ENCODE assay signal across 18 cellular contexts in genomic region chr2:171386627-171387026, GRCh38. TPM values are rescaled to one million over a fixed set of nuclear protein-coding genes. Genes with fewer than 3 reads are reported as not detected.
DNase-seq lines count a peak whose midpoint lies in the region; ATAC-seq and TF ChIP-seq lines count a peak whose summit lies in the region.
"Had no signal": no experiment of that assay in that cellular context is flagged by ENCODE, and none has a peak within 500 bp of the region (broad histone marks: within the 10 kb centered on the region; RNA-seq: fewer than 3 reads in every experiment).

No MANE protein-coding gene starts in this region.

- peak overlapping the region; percentile 35 for H3K27ac Mint-ChIP-seq in activated naive CD4-positive, alpha-beta T cell treated with anti-CD3 and anti-CD28 coated beads, Interleukin-2, amount 10 ng/mL, durations not matched to agents 7 days and 5 days
- no peak overlapping the region for H3K27ac Mint-ChIP-seq in T-helper 17 cell
- H3K27ac Mint-ChIP-seq: HFFc6 had no signal

- peaks cover 22% of the 10 kb centered on the region for H3K36me3 Mint-ChIP-seq in activated naive CD4-positive, alpha-beta T cell treated with anti-CD3 and anti-CD28 coated beads, Interleukin-2, amount 10 ng/mL, durations not matched to agents 7 days and 5 days
- H3K36me3 Mint-ChIP-seq in T-helper 17 cell (ENCODE audit: low read depth) = peaks cover 9% of the 10 kb centered on the region

- no peak overlapping the region for H3K27ac ChIP-seq in iPS-18a (ENCODE audit: low read length)
- H3K27ac ChIP-seq: HL-60, KMS-11, SJCRH30 had no signal

- H3K27me3 ChIP-seq in iPS-18a (ENCODE audit: control insufficient read depth, insufficient read depth, low read length) = no peaks in the 10 kb centered on the region
- H3K27me3 ChIP-seq: SJCRH30 had no signal

- H3K9me3 Mint-ChIP-seq in activated naive CD4-positive, alpha-beta T cell treated with anti-CD3 and anti-CD28 coated beads, Interleukin-2, amount 10 ng/mL, durations not matched to agents 7 days and 5 days = peaks cover 5% of the 10 kb centered on the region
- H3K9me3 Mint-ChIP-seq: HFFc6 had no signal

- H3K36me3 ChIP-seq in iPS-18a (ENCODE audit: control insufficient read depth, low read depth, low read length) = no peaks in the 10 kb centered on the region

- no peak for DNase-seq in activated naive CD4-positive, alpha-beta T cell treated with anti-CD3 and anti-CD28 coated beads, Interleukin-2, amount 10 ng/mL, durations not matched to agents 7 days and 5 days
- no peak for DNase-seq in activated naive CD4-positive, alpha-beta T cell treated with Interleukin-2 at 50 U/mL for 16 hours
- DNase-seq in T-helper 17 cell (no peak), NCI-H1092 treated with DMSO at 0.1 percent for 48 hours (lab: John Stamatoyannopoulos, UW) (no peak), NOMO-1 (lab: John Stamatoyannopoulos, UW; ENCODE audit: unreplicated experiment in 2 of 2) (no peak), GM13976 (ENCODE audit: low spot score) (no peak)
- no peak for DNase-seq in stimulated activated CD4-positive, alpha-beta T cell treated with anti-CD3 and anti-CD28 coated beads, Interleukin-4, amount 100 ng/mL, for 4 hours
- DNase-seq: Caco-2, DMS53, HFFc6, NCI-H1092, NCI-H1694 treated with DMSO at 0.1 percent for 48 hours, RPMI8226, SJCRH30 had no signal

- CTCF ChIA-PET in activated naive CD4-positive, alpha-beta T cell treated with anti-CD3 and anti-CD28 coated beads, Interleukin-2, amount 10 ng/mL, durations not matched to agents 7 days and 5 days (lab: Charles Lee) = no interaction called here

- ATAC-seq in T-helper 17 cell = no peak

- H3K4me1 Mint-ChIP-seq in activated naive CD4-positive, alpha-beta T cell treated with anti-CD3 and anti-CD28 coated beads, Interleukin-2, amount 10 ng/mL, durations not matched to agents 7 days and 5 days = peaks cover 11% of the 10 kb centered on the region
- peaks cover 15% of the 10 kb centered on the region for H3K4me1 Mint-ChIP-seq in T-helper 17 cell

- H3K9me3 ChIP-seq in T-helper 17 cell (ENCODE audit: control insufficient read depth, low read length, poor library complexity, severe bottlenecking) (no peaks in the 10 kb centered on the region), iPS-18a (ENCODE audit: control insufficient read depth, low read depth, low read length) (no peaks in the 10 kb centered on the region)
- H3K9me3 ChIP-seq: SJCRH30 had no signal

- no peak for TF ChIP-seq CTCF in GM13976 (IDR thresholded peaks at IDR 0.05; ENCODE audit: borderline replicate concordance, control extremely low read depth, extremely low read depth, insufficient read depth, missing control alignments)

- H3K9ac ChIP-seq in iPS-18a (ENCODE audit: low read length) = no peak overlapping the region
- H3K9ac ChIP-seq: KMS-11 had no signal

- peak overlapping the region; percentile 1 for H3K4me3 ChIP-seq in iPS-18a (ENCODE audit: low read length)
- H3K4me3 ChIP-seq: SJCRH30 had no signal

- H3K27me3 Mint-ChIP-seq in activated naive CD4-positive, alpha-beta T cell treated with anti-CD3 and anti-CD28 coated beads, Interleukin-2, amount 10 ng/mL, durations not matched to agents 7 days and 5 days = no peaks in the 10 kb centered on the region
- no peaks in the 10 kb centered on the region for H3K27me3 Mint-ChIP-seq in T-helper 17 cell

- H3K4me3 Mint-ChIP-seq in activated naive CD4-positive, alpha-beta T cell treated with anti-CD3 and anti-CD28 coated beads, Interleukin-2, amount 10 ng/mL, durations not matched to agents 7 days and 5 days = no peak overlapping the region
- H3K4me3 Mint-ChIP-seq in T-helper 17 cell = peak overlapping the region; percentile 28
- H3K4me3 Mint-ChIP-seq: CD14-positive monocyte, HFFc6 had no signal

- H3K4me1 ChIP-seq in iPS-18a (ENCODE audit: control insufficient read depth, low read depth, low read length) = peaks cover 27% of the 10 kb centered on the region
- H3K4me1 ChIP-seq: Caco-2, SJCRH30 had no signal

- in situ Hi-C loops in GM13976 (cut with MboI; ENCODE audit: low sequenced_read_pairs, unreplicated experiment) = no loop called here

RNA-seq across cellular contexts. Expression of gene METTL8, which starts 47.2 kb away (rescaled TPM):
- total RNA-seq in T-helper 17 cell = 10 to 100 TPM; 18.5 to 23.3 TPM

RNA-seq across cellular contexts. Expression of gene DCAF17, which starts 47.4 kb away (rescaled TPM):
- 10 to 100 TPM; 17.3 to 17.5 TPM for total RNA-seq in T-helper 17 cell
